ENCODE assay signal across 8 cellular contexts in genomic region chr18:23871410-23871809, GRCh38.
DNase-seq lines count a peak whose midpoint lies in the region; ATAC-seq and FAIRE-seq lines count a peak whose summit lies in the region.

No MANE protein-coding gene starts in this region.

- H3K4me1 ChIP-seq in small intestine (ENCODE audit: control insufficient read depth in 2 of 2, insufficient read depth in 1 of 2, low read depth in 1 of 2, low read length in 1 of 2) = peaks cover 2 to 5% of the 10 kb centered on the region in 2 donors

- no peaks in the 10 kb centered on the region for H3K9me3 ChIP-seq in small intestine (ENCODE audit: control insufficient read depth, low read depth)

- peak overlapping the region; percentile 59 for H3K4me3 Mint-ChIP-seq in activated naive CD8-positive, alpha-beta T cell treated with anti-CD3 and anti-CD28 coated beads for 36 hours

- FAIRE-seq in small intestine (lab: Jason Lieb, UNC) = no peak

- DNase-seq in SHP77 treated with DMSO at 0.1 percent for 48 hours (lab: John Stamatoyannopoulos, UW) (peak; percentile 59), small intestine (peak; percentile 69), iPS-NIHi7 (ENCODE audit: extremely low spot score) (no peak), SIG-M5 (lab: John Stamatoyannopoulos, UW) (no peak)
- DNase-seq in activated naive CD8-positive, alpha-beta T cell treated with anti-CD3 and anti-CD28 coated beads for 36 hours = peak; percentile 55

- H3K27ac ChIP-seq in small intestine (ENCODE audit: low read depth in 1 of 2, low read length in 1 of 2) = peak overlapping the region; percentile 62 to 77

- 19 to 36% (median 29%) methylated on average over 7 of the region's 7 CpGs for WGBS in small intestine, 3 donors

- peaks cover 0 to 2% of the 10 kb centered on the region in 2 donors for H3K27me3 ChIP-seq in small intestine (ENCODE audit: control insufficient read depth in 2 of 2, insufficient read depth in 2 of 2, low read length in 2 of 2)

- no peaks in the 10 kb centered on the region for H3K36me3 Mint-ChIP-seq in activated naive CD8-positive, alpha-beta T cell treated with anti-CD3 and anti-CD28 coated beads for 36 hours

- H3K27ac Mint-ChIP-seq in activated naive CD8-positive, alpha-beta T cell treated with anti-CD3 and anti-CD28 coated beads for 36 hours = peak overlapping the region; percentile 85

- ATAC-seq in GM18517 (IDR thresholded peaks at IDR 0.05; ENCODE audit: unreplicated experiment) (peak; percentile 71), HG03103 (IDR thresholded peaks at IDR 0.05; ENCODE audit: low read depth, unreplicated experiment) (peak; percentile 75), HG03439 (IDR thresholded peaks at IDR 0.05; ENCODE audit: unreplicated experiment) (no peak)

- H3K4me1 Mint-ChIP-seq in activated naive CD8-positive, alpha-beta T cell treated with anti-CD3 and anti-CD28 coated beads for 36 hours = peaks cover 45% of the 10 kb centered on the region

- no peak overlapping the region for H3K4me3 ChIP-seq in small intestine (ENCODE audit: low read depth in 1 of 2, low read length in 2 of 2)

- H3K9me3 Mint-ChIP-seq in activated naive CD8-positive, alpha-beta T cell treated with anti-CD3 and anti-CD28 coated beads for 36 hours = no peaks in the 10 kb centered on the region

- no peaks in the 10 kb centered on the region for H3K27me3 Mint-ChIP-seq in activated naive CD8-positive, alpha-beta T cell treated with anti-CD3 and anti-CD28 coated beads for 36 hours

- no peaks in the 10 kb centered on the region for H3K36me3 ChIP-seq in small intestine (ENCODE audit: control insufficient read depth in 2 of 2, insufficient read depth in 2 of 2, low read length in 2 of 2)

Comparison
In these comparisons a context has a peak if more than half of its experiments do, and no peak if none do; other contexts are left out.
1. DNase-seq: peak in SHP77 treated with DMSO at 0.1 percent for 48 hours (single experiment), activated naive CD8-positive, alpha-beta T cell treated with anti-CD3 and anti-CD28 coated beads for 36 hours (single experiment) and small intestine (single experiment); none in iPS-NIHi7 (single experiment) and SIG-M5 (single experiment).